In the genomic region with DNA sequence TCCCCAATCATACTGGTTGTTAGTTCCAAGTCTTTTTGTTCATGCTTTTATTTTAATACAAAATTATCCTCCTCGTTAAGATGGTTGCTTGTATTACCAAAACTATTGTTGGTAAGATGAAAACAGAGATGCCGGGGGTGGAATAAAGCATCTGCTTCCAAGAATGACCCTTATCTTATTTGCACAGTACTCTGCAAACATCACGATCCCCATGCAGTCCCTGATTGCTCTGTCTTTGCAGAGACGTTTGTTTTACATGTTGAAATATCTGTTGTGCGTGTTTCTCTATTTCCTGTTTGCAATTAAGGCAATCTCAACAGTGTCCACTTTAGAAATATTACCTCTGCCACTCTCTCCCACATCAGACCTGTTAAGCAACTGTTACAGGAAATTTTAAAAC, we compare ENCODE assay signal across 1 cellular context.
TF ChIP-seq lines count a peak whose summit lies in the region.

No MANE protein-coding gene starts in this region.

TF ChIP-seq in K562, 482 proteins besides CTCF, POLR2A, EP300 and RAD21 (continued from another document and continues in another):
- TF ChIP-seq, protein P1, sequence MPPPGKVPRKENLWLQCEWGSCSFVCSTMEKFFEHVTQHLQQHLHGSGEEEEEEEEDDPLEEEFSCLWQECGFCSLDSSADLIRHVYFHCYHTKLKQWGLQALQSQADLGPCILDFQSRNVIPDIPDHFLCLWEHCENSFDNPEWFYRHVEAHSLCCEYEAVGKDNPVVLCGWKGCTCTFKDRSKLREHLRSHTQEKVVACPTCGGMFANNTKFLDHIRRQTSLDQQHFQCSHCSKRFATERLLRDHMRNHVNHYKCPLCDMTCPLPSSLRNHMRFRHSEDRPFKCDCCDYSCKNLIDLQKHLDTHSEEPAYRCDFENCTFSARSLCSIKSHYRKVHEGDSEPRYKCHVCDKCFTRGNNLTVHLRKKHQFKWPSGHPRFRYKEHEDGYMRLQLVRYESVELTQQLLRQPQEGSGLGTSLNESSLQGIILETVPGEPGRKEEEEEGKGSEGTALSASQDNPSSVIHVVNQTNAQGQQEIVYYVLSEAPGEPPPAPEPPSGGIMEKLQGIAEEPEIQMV (tag; conservative IDR thresholded peaks at IDR 0.05; ENCODE audit: low read depth), result no peak
- TF ChIP-seq, protein P2, sequence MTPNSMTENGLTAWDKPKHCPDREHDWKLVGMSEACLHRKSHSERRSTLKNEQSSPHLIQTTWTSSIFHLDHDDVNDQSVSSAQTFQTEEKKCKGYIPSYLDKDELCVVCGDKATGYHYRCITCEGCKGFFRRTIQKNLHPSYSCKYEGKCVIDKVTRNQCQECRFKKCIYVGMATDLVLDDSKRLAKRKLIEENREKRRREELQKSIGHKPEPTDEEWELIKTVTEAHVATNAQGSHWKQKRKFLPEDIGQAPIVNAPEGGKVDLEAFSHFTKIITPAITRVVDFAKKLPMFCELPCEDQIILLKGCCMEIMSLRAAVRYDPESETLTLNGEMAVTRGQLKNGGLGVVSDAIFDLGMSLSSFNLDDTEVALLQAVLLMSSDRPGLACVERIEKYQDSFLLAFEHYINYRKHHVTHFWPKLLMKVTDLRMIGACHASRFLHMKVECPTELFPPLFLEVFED (CRISPR knock-in tag; conservative IDR thresholded peaks at IDR 0.05), result no peak
- TF ChIP-seq ATF1 (CRISPR knock-in tag; IDR thresholded peaks at IDR 0.05) (no peak), ATF1 (tag; IDR thresholded peaks at IDR 0.05) (peak; percentile 39; the same call in 1 of the 2 replicates), PURB (CRISPR knock-in tag; IDR thresholded peaks at IDR 0.05; ENCODE audit: low read depth) (no peak), ZNF274 (IDR thresholded peaks at IDR 0.05; ENCODE audit: borderline replicate concordance, low read depth, low read length) (no peak), CTBP1 (IDR thresholded peaks at IDR 0.05; ENCODE audit: borderline replicate concordance) (no peak), SP2 (IDR thresholded peaks at IDR 0.05; ENCODE audit: extremely low read depth, low read depth, low read length, poor library complexity, severe bottlenecking) (no peak), NCOA1 (IDR thresholded peaks at IDR 0.05; ENCODE audit: low read depth) (no peak), EGR1 (conservative IDR thresholded peaks at IDR 0.05) (peak; percentile 73), NELFE (IDR thresholded peaks at IDR 0.05; ENCODE audit: insufficient read depth, insufficient read length) (no peak), ZNF24 (IDR thresholded peaks at IDR 0.05) (no peak), ZNF75A (CRISPR knock-in tag; IDR thresholded peaks at IDR 0.05) (no peak), ZNF444 (CRISPR knock-in tag; IDR thresholded peaks at IDR 0.05) (no peak), BCL6 (CRISPR knock-in tag; IDR thresholded peaks at IDR 0.05) (no peak), KAT7 (CRISPR knock-in tag; IDR thresholded peaks at IDR 0.05; ENCODE audit: borderline replicate concordance) (no peak), FOXK2 (conservative IDR thresholded peaks at IDR 0.05 in 1 of 2, IDR thresholded peaks at IDR 0.05 in 1 of 2; ENCODE audit: low read depth in 2 of 2) (no peak), MEF2D (tag; conservative IDR thresholded peaks at IDR 0.05; ENCODE audit: low read depth) (no peak), FOSL1 (tag; conservative IDR thresholded peaks at IDR 0.05) (no peak), MTA2 (IDR thresholded peaks at IDR 0.05; ENCODE audit: low read depth) (peak; percentile 53), RFX7 (CRISPR knock-in tag; IDR thresholded peaks at IDR 0.05) (no peak), PHTF2 (CRISPR knock-in tag; IDR thresholded peaks at IDR 0.05) (no peak), STAT5A (IDR thresholded peaks at IDR 0.05; ENCODE audit: borderline replicate concordance, low read length) (peak; percentile 82), PRPF4 (IDR thresholded peaks at IDR 0.05; ENCODE audit: insufficient read depth, low read depth, low read length, poor library complexity, severe bottlenecking) (no peak), DIDO1 (tag; IDR thresholded peaks at IDR 0.05; ENCODE audit: low read depth) (no peak), CEBPB (tag; IDR thresholded peaks at IDR 0.05) (peak; percentile 38; the same call in 1 of the 2 replicates), ZNF217 (CRISPR knock-in tag; IDR thresholded peaks at IDR 0.05) (no peak), TEAD2 (tag; IDR thresholded peaks at IDR 0.05) (no peak), MEF2A (IDR thresholded peaks at IDR 0.05; ENCODE audit: control insufficient read depth, low read depth, low read length) (no peak), DPF2 (IDR thresholded peaks at IDR 0.05) (peak; percentile 55; the same call in 1 of the 2 replicates), RBM15 (IDR thresholded peaks at IDR 0.05; ENCODE audit: insufficient read depth, low read length) (no peak), SREBF2 (CRISPR knock-in tag; IDR thresholded peaks at IDR 0.05) (no peak), BRF1 (IDR thresholded peaks at IDR 0.05; ENCODE audit: borderline replicate concordance, extremely low read depth, insufficient read length) (no peak), SIX5 (IDR thresholded peaks at IDR 0.05; ENCODE audit: borderline replicate concordance in 1 of 2, insufficient read depth in 1 of 2, low read depth in 1 of 2, low read length in 2 of 2) (no peak), ESRRA (IDR thresholded peaks at IDR 0.05; ENCODE audit: borderline replicate concordance, low read depth) (no peak), YBX1 (IDR thresholded peaks at IDR 0.05) (no peak), ARHGAP35 (IDR thresholded peaks at IDR 0.05; ENCODE audit: partially characterized antibody) (no peak), COPS2 (conservative IDR thresholded peaks at IDR 0.05) (no peak), MAFK (IDR thresholded peaks at IDR 0.05; ENCODE audit: low read length) (no peak), ERF (CRISPR knock-in tag; IDR thresholded peaks at IDR 0.05) (no peak), SOX6 (IDR thresholded peaks at IDR 0.05) (peak; percentile 95), NFE2 (IDR thresholded peaks at IDR 0.05; ENCODE audit: low read depth) (no peak), ZFP1 (CRISPR knock-in tag; IDR thresholded peaks at IDR 0.05) (no peak), SMARCA4 (IDR thresholded peaks at IDR 0.05) (peak; percentile 60; the same call in 1 of the 2 replicates), HSF4 (CRISPR knock-in tag; IDR thresholded peaks at IDR 0.05; ENCODE audit: borderline replicate concordance) (no peak), RAD51 (IDR thresholded peaks at IDR 0.05; ENCODE audit: borderline replicate concordance, low read depth) (no peak)
- TF ChIP-seq, protein P3, sequence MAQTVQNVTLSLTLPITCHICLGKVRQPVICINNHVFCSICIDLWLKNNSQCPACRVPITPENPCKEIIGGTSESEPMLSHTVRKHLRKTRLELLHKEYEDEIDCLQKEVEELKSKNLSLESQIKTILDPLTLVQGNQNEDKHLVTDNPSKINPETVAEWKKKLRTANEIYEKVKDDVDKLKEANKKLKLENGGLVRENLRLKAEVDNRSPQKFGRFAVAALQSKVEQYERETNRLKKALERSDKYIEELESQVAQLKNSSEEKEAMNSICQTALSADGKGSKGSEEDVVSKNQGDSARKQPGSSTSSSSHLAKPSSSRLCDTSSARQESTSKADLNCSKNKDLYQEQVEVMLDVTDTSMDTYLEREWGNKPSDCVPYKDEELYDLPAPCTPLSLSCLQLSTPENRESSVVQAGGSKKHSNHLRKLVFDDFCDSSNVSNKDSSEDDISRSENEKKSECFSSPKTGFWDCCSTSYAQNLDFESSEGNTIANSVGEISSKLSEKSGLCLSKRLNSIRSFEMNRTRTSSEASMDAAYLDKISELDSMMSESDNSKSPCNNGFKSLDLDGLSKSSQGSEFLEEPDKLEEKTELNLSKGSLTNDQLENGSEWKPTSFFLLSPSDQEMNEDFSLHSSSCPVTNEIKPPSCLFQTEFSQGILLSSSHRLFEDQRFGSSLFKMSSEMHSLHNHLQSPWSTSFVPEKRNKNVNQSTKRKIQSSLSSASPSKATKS (CRISPR knock-in tag; IDR thresholded peaks at IDR 0.05), result no peak
- TF ChIP-seq, protein P4, sequence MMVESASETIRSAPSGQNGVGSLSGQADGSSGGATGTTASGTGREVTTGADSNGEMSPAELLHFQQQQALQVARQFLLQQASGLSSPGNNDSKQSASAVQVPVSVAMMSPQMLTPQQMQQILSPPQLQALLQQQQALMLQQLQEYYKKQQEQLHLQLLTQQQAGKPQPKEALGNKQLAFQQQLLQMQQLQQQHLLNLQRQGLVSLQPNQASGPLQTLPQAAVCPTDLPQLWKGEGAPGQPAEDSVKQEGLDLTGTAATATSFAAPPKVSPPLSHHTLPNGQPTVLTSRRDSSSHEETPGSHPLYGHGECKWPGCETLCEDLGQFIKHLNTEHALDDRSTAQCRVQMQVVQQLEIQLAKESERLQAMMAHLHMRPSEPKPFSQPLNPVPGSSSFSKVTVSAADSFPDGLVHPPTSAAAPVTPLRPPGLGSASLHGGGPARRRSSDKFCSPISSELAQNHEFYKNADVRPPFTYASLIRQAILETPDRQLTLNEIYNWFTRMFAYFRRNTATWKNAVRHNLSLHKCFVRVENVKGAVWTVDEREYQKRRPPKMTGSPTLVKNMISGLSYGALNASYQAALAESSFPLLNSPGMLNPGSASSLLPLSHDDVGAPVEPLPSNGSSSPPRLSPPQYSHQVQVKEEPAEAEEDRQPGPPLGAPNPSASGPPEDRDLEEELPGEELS (CRISPR knock-in tag; IDR thresholded peaks at IDR 0.05; ENCODE audit: borderline replicate concordance), result no peak
- TF ChIP-seq, protein P5, sequence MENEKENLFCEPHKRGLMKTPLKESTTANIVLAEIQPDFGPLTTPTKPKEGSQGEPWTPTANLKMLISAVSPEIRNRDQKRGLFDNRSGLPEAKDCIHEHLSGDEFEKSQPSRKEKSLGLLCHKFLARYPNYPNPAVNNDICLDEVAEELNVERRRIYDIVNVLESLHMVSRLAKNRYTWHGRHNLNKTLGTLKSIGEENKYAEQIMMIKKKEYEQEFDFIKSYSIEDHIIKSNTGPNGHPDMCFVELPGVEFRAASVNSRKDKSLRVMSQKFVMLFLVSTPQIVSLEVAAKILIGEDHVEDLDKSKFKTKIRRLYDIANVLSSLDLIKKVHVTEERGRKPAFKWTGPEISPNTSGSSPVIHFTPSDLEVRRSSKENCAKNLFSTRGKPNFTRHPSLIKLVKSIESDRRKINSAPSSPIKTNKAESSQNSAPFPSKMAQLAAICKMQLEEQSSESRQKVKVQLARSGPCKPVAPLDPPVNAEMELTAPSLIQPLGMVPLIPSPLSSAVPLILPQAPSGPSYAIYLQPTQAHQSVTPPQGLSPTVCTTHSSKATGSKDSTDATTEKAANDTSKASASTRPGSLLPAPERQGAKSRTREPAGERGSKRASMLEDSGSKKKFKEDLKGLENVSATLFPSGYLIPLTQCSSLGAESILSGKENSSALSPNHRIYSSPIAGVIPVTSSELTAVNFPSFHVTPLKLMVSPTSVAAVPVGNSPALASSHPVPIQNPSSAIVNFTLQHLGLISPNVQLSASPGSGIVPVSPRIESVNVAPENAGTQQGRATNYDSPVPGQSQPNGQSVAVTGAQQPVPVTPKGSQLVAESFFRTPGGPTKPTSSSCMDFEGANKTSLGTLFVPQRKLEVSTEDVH (IDR thresholded peaks at IDR 0.05; ENCODE audit: low read depth, partially characterized antibody), result no peak
- TF ChIP-seq, protein P6, sequence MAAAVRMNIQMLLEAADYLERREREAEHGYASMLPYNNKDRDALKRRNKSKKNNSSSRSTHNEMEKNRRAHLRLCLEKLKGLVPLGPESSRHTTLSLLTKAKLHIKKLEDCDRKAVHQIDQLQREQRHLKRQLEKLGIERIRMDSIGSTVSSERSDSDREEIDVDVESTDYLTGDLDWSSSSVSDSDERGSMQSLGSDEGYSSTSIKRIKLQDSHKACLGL (CRISPR knock-in tag; IDR thresholded peaks at IDR 0.05; ENCODE audit: borderline replicate concordance, poor library complexity, severe bottlenecking), result no peak
- TF ChIP-seq, protein P7, sequence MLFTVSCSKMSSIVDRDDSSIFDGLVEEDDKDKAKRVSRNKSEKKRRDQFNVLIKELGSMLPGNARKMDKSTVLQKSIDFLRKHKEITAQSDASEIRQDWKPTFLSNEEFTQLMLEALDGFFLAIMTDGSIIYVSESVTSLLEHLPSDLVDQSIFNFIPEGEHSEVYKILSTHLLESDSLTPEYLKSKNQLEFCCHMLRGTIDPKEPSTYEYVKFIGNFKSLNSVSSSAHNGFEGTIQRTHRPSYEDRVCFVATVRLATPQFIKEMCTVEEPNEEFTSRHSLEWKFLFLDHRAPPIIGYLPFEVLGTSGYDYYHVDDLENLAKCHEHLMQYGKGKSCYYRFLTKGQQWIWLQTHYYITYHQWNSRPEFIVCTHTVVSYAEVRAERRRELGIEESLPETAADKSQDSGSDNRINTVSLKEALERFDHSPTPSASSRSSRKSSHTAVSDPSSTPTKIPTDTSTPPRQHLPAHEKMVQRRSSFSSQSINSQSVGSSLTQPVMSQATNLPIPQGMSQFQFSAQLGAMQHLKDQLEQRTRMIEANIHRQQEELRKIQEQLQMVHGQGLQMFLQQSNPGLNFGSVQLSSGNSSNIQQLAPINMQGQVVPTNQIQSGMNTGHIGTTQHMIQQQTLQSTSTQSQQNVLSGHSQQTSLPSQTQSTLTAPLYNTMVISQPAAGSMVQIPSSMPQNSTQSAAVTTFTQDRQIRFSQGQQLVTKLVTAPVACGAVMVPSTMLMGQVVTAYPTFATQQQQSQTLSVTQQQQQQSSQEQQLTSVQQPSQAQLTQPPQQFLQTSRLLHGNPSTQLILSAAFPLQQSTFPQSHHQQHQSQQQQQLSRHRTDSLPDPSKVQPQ (CRISPR knock-in tag; IDR thresholded peaks at IDR 0.05; ENCODE audit: borderline replicate concordance), result no peak
- TF ChIP-seq, protein P8, sequence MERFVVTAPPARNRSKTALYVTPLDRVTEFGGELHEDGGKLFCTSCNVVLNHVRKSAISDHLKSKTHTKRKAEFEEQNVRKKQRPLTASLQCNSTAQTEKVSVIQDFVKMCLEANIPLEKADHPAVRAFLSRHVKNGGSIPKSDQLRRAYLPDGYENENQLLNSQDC (CRISPR knock-in tag; IDR thresholded peaks at IDR 0.05), result no peak
- TF ChIP-seq, protein P9, sequence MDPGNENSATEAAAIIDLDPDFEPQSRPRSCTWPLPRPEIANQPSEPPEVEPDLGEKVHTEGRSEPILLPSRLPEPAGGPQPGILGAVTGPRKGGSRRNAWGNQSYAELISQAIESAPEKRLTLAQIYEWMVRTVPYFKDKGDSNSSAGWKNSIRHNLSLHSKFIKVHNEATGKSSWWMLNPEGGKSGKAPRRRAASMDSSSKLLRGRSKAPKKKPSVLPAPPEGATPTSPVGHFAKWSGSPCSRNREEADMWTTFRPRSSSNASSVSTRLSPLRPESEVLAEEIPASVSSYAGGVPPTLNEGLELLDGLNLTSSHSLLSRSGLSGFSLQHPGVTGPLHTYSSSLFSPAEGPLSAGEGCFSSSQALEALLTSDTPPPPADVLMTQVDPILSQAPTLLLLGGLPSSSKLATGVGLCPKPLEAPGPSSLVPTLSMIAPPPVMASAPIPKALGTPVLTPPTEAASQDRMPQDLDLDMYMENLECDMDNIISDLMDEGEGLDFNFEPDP (CRISPR knock-in tag; IDR thresholded peaks at IDR 0.05), result no peak
- TF ChIP-seq, protein P10, sequence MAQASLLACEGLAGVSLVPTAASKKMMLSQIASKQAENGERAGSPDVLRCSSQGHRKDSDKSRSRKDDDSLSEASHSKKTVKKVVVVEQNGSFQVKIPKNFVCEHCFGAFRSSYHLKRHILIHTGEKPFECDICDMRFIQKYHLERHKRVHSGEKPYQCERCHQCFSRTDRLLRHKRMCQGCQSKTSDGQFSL (CRISPR knock-in tag; IDR thresholded peaks at IDR 0.05), result no peak
- TF ChIP-seq, protein P10 (tag; IDR thresholded peaks at IDR 0.05), result no peak
